Comparison of ENCODE assay signal across 16 cellular contexts in genomic region chr6:128280960-128281359, GRCh38.
"Had no signal": no experiment of that assay in that cellular context is flagged by ENCODE, and none has a peak within 500 bp of the region (broad histone marks: within the 10 kb centered on the region; RNA-seq: fewer than 3 reads in every experiment).

No MANE protein-coding gene starts in this region.

- DNase-seq: activated CD4-positive, alpha-beta memory T cell treated with anti-CD3 and anti-CD28 coated beads, Interleukin-2, amount 10 ng/mL, durations not matched to agents 7 days and 5 days; activated naive CD4-positive, alpha-beta T cell treated with anti-CD3 and anti-CD28 coated beads for 36 hours; foreskin melanocyte; head of caudate nucleus; kidney; lower lobe of right lung; naive thymus-derived CD4-positive, alpha-beta T cell; occipital lobe; sigmoid colon; stimulated activated CD4-positive, alpha-beta T cell treated with anti-CD3 and anti-CD28 coated beads, Interleukin-2, amount 100 ng/mL, for 48 hours; stimulated activated naive CD4-positive, alpha-beta T cell treated with Interleukin-2 at 50 U/mL for 16 hours; T1000; upper lobe of right lung had no signal

- FAIRE-seq: astrocyte, endothelial cell of umbilical vein had no signal

- H3K27me3 ChIP-seq: sigmoid colon, suprapubic skin, upper lobe of right lung had no signal

- H3K4me3 ChIP-seq: lower lobe of right lung, sigmoid colon, suprapubic skin, upper lobe of right lung had no signal

- H3K36me3 ChIP-seq: lower lobe of right lung, sigmoid colon, suprapubic skin, upper lobe of right lung had no signal

- H3K9me3 ChIP-seq: lower lobe of right lung, sigmoid colon, suprapubic skin, upper lobe of right lung had no signal

- H3K4me1 ChIP-seq: lower lobe of right lung, upper lobe of right lung had no signal

- H3K27ac ChIP-seq: lower lobe of right lung, sigmoid colon, suprapubic skin, upper lobe of right lung had no signal

- ATAC-seq: lower lobe of right lung; naive thymus-derived CD4-positive, alpha-beta T cell; upper lobe of right lung had no signal
